Comparison of ENCODE assay signal across 8 cellular contexts in genomic region chr3:89851974-89852621, GRCh38.
DNase-seq lines count a peak whose midpoint lies in the region; ATAC-seq, FAIRE-seq and TF ChIP-seq lines count a peak whose summit lies in the region.

No MANE protein-coding gene starts in this region.

- H3K27ac ChIP-seq in H1 (ENCODE audit: low read depth, low read length) (no peak overlapping the region), neuronal stem cell (replicated peaks; ENCODE audit: low read length) (no peak overlapping the region)

- no peak overlapping the region for H4K91ac ChIP-seq in H1 (replicated peaks; ENCODE audit: insufficient read length, low read length)
- no peak overlapping the region for H4K91ac ChIP-seq in neuronal stem cell (ENCODE audit: low read depth, low read length, poor library complexity)

- H3K27me3 ChIP-seq in H1 (replicated peaks in 1 of 4; ENCODE audit: control insufficient read depth in 3 of 4, extremely low read depth in 1 of 4, insufficient read depth in 3 of 4, low read length in 3 of 4) (no peaks in the 10 kb centered on the region), neuronal stem cell (ENCODE audit: control insufficient read depth in 3 of 3, insufficient read depth in 3 of 3, low read depth in 1 of 3, low read length in 3 of 3) (no peaks in the 10 kb centered on the region)

- intact Hi-C loops in activated T-helper 2 cell treated with anti-CD3 and anti-CD28 coated beads, Interferon-gamma antibody, Interleukin-2, Interleukin-4, amounts not matched to agents 10 μg/mL and 5 μg/mL and 100 μg/mL, durations not matched to agents 14 hours and 24 hours and 36 hours (cut with micrococcal nuclease), result no loop called here

- H3K9me3 Mint-ChIP-seq in activated T-helper 2 cell treated with anti-CD3 and anti-CD28 coated beads, Interferon-gamma antibody, Interleukin-2, Interleukin-4, amounts not matched to agents 10 μg/mL and 5 μg/mL and 100 μg/mL, durations not matched to agents 14 hours and 24 hours and 36 hours, result peaks cover 26% of the 10 kb centered on the region

- H2BK20ac ChIP-seq in H1 (ENCODE audit: low read length), result no peak overlapping the region

- TF ChIP-seq POLR2A in H1 (IDR thresholded peaks at IDR 0.05; ENCODE audit: control extremely low read depth in 1 of 2, low read depth in 2 of 2, low read length in 2 of 2) (no peak), H54 (IDR thresholded peaks at IDR 0.05; ENCODE audit: low read depth, low read length) (no peak), GM18505 (IDR thresholded peaks at IDR 0.05; ENCODE audit: borderline replicate concordance, extremely low read depth, insufficient read depth, insufficient read length) (no peak)

- DNase-seq in NCI-H446 treated with DMSO at 0.1 percent for 48 hours (lab: John Stamatoyannopoulos, UW) (peak; percentile 71), H1 (ENCODE audit: low read depth in 1 of 2, low spot score in 2 of 2) (peak; percentile 63 to 83), neuronal stem cell (ENCODE audit: low spot score) (peak; percentile 67), H54 (ENCODE audit: insufficient read length, low spot score) (no peak)
- DNase-seq in activated T-helper 2 cell treated with anti-CD3 and anti-CD28 coated beads, Interferon-gamma antibody, Interleukin-2, Interleukin-4, amounts not matched to agents 10 μg/mL and 5 μg/mL and 100 μg/mL, durations not matched to agents 14 hours and 24 hours and 36 hours (ENCODE audit: low spot score), result no peak

- no peaks in the 10 kb centered on the region for H3K79me1 ChIP-seq in H1 (ENCODE audit: low read depth, low read length)
- no peaks in the 10 kb centered on the region for H3K79me1 ChIP-seq in neuronal stem cell (ENCODE audit: low read depth, low read length)

- H3K14ac ChIP-seq in H1 (ENCODE audit: insufficient read length) (no peak overlapping the region), neuronal stem cell (ENCODE audit: low read length) (no peak overlapping the region)

- no peak overlapping the region for H3K18ac ChIP-seq in H1 (ENCODE audit: extremely low read depth, low read length)
- no peak overlapping the region for H3K18ac ChIP-seq in neuronal stem cell (ENCODE audit: low read length)

- H3K79me2 ChIP-seq in H1 (ENCODE audit: control insufficient read depth in 1 of 2, insufficient read depth in 2 of 2, low read length in 2 of 2), result no peaks in the 10 kb centered on the region

- no peak overlapping the region for H2BK120ac ChIP-seq in H1 (replicated peaks; ENCODE audit: low read depth, low read length)
- H2BK120ac ChIP-seq in neuronal stem cell (ENCODE audit: low read depth, low read length), result no peak overlapping the region

- H4K20me1 ChIP-seq in H1 (replicated peaks in 1 of 2; ENCODE audit: control insufficient read depth in 1 of 2, insufficient read depth in 2 of 2, low read length in 2 of 2), result no peaks in the 10 kb centered on the region

- H2AK5ac ChIP-seq in H1 (ENCODE audit: low read depth, low read length), result no peak overlapping the region
- no peak overlapping the region for H2AK5ac ChIP-seq in neuronal stem cell (ENCODE audit: low read depth, low read length)

- H3K4me2 ChIP-seq in H1 (ENCODE audit: insufficient read depth in 1 of 2, low read depth in 2 of 2, low read length in 2 of 2), result no peak overlapping the region
- H3K4me2 ChIP-seq in neuronal stem cell (ENCODE audit: insufficient read depth, low read length, poor library complexity, severe bottlenecking), result no peak overlapping the region

- H3K9ac ChIP-seq in H1 (replicated peaks in 1 of 4; ENCODE audit: extremely low read depth in 1 of 4, low read depth in 3 of 4, low read length in 3 of 4), result no peak overlapping the region
- H3K9ac ChIP-seq in neuronal stem cell (ENCODE audit: low read depth, low read length, poor library complexity), result no peak overlapping the region

- H3K9me3 ChIP-seq in H1 (ENCODE audit: insufficient read depth in 2 of 2, low read depth in 1 of 2, low read length in 1 of 2) (no peaks in the 10 kb centered on the region), neuronal stem cell (replicated peaks in 1 of 2; ENCODE audit: control insufficient read depth in 2 of 2, insufficient read depth in 1 of 2, low read depth in 1 of 2, low read length in 2 of 2) (no peaks in the 10 kb centered on the region)

- H3K4me3 ChIP-seq in H1 (ENCODE audit: extremely low read depth in 1 of 4, insufficient read depth in 2 of 4, low read depth in 3 of 4, low read length in 4 of 4), result no peak overlapping the region
- H3K4me3 ChIP-seq in neuronal stem cell (ENCODE audit: low read length in 2 of 2), result no peak overlapping the region

- TF ChIP-seq EP300 in H1 (IDR thresholded peaks at IDR 0.05; ENCODE audit: borderline replicate concordance in 1 of 2, low read depth in 2 of 2, low read length in 2 of 2), result no peak

- no peak overlapping the region for H4K5ac ChIP-seq in H1 (ENCODE audit: insufficient read length, low read depth, low read length)

- peak; percentile 97 to 99 for TF ChIP-seq RAD21 in H1 (IDR thresholded peaks at IDR 0.05 in 1 of 2, conservative IDR thresholded peaks at IDR 0.05 in 1 of 2; ENCODE audit: low read depth in 2 of 2, low read length in 2 of 2)

- H2AFZ ChIP-seq in H1 (ENCODE audit: low read length) (no peak overlapping the region), neuronal stem cell (ENCODE audit: low read length) (no peak overlapping the region)

- CTCF ChIA-PET in H1 (lab: Charles Lee; ENCODE audit: partially characterized antibody), result interaction anchor here (0.9 to 1.9 kb wide), 8 partner anchors 9 to 1633 kb away, joined by 3 to 9 read pairs (median 5); no protein-coding TSS in a partner anchor

- H3K4me1 ChIP-seq in H1 (replicated peaks in 1 of 4; ENCODE audit: control insufficient read depth in 3 of 4, insufficient read depth in 4 of 4, low read length in 3 of 4) (peaks cover 0 to 2% (median 0%) of the 10 kb centered on the region in 4 experiments; a peak in 1 of 7 replicates), neuronal stem cell (ENCODE audit: control insufficient read depth in 2 of 2, insufficient read depth in 1 of 2, low read depth in 1 of 2, low read length in 2 of 2) (no peaks in the 10 kb centered on the region)

- no peak for ATAC-seq in HG03025 (IDR thresholded peaks at IDR 0.05; ENCODE audit: low FRiP score, unreplicated experiment)
- no peak for ATAC-seq in GM18505 (IDR thresholded peaks at IDR 0.05; ENCODE audit: unreplicated experiment)

- H2BK5ac ChIP-seq in H1 (ENCODE audit: low read depth, low read length), result no peak overlapping the region
- H2BK5ac ChIP-seq in neuronal stem cell (ENCODE audit: low read length), result no peak overlapping the region

- H3K27ac Mint-ChIP-seq in activated T-helper 2 cell treated with anti-CD3 and anti-CD28 coated beads, Interferon-gamma antibody, Interleukin-2, Interleukin-4, amounts not matched to agents 10 μg/mL and 5 μg/mL and 100 μg/mL, durations not matched to agents 14 hours and 24 hours and 36 hours, result no peak overlapping the region

- H3K23me2 ChIP-seq in H1 (ENCODE audit: low read depth, low read length), result no peaks in the 10 kb centered on the region

- no peak overlapping the region for H3K4me3 Mint-ChIP-seq in activated T-helper 2 cell treated with anti-CD3 and anti-CD28 coated beads, Interferon-gamma antibody, Interleukin-2, Interleukin-4, amounts not matched to agents 10 μg/mL and 5 μg/mL and 100 μg/mL, durations not matched to agents 14 hours and 24 hours and 36 hours (ENCODE audit: low read depth)

- H3K27me3 Mint-ChIP-seq in activated T-helper 2 cell treated with anti-CD3 and anti-CD28 coated beads, Interferon-gamma antibody, Interleukin-2, Interleukin-4, amounts not matched to agents 10 μg/mL and 5 μg/mL and 100 μg/mL, durations not matched to agents 14 hours and 24 hours and 36 hours (ENCODE audit: low read depth), result no peaks in the 10 kb centered on the region

- POLR2A ChIA-PET in H1 (lab: Charles Lee; ENCODE audit: partially characterized antibody), result no interaction called here

- H3K36me3 ChIP-seq in H1 (ENCODE audit: control insufficient read depth in 2 of 4, insufficient read depth in 4 of 4, low read length in 3 of 4) (no peaks in the 10 kb centered on the region; a peak in 1 of 8 replicates), neuronal stem cell (replicated peaks in 1 of 2; ENCODE audit: control insufficient read depth in 2 of 2, insufficient read depth in 2 of 2, low read length in 2 of 2) (no peaks in the 10 kb centered on the region)

- no peaks in the 10 kb centered on the region for H3K36me3 Mint-ChIP-seq in activated T-helper 2 cell treated with anti-CD3 and anti-CD28 coated beads, Interferon-gamma antibody, Interleukin-2, Interleukin-4, amounts not matched to agents 10 μg/mL and 5 μg/mL and 100 μg/mL, durations not matched to agents 14 hours and 24 hours and 36 hours (ENCODE audit: low read depth)

- H4K8ac ChIP-seq in H1 (ENCODE audit: extremely low read depth, insufficient read depth, low read length), result no peak overlapping the region
- no peak overlapping the region for H4K8ac ChIP-seq in neuronal stem cell (ENCODE audit: low read depth, low read length)

- TF ChIP-seq CTCF in GM12873 (IDR thresholded peaks at IDR 0.05; ENCODE audit: insufficient read depth, low read depth, low read length, missing control alignments) (peak; percentile 23), H1 (IDR thresholded peaks at IDR 0.05; ENCODE audit: control extremely low read depth in 1 of 3, insufficient read depth in 1 of 3, low read depth in 1 of 3, low read length in 3 of 3) (peak; percentile 60 to 89 (median 81))

- H2BK12ac ChIP-seq in H1 (ENCODE audit: low read depth, low read length) (no peak overlapping the region), neuronal stem cell (ENCODE audit: low read length) (no peak overlapping the region)

- peak; percentile 73 for FAIRE-seq in H1 (lab: Jason Lieb, UNC)
- FAIRE-seq in H54 (lab: Jason Lieb, UNC), result no peak

- H3K23ac ChIP-seq in H1 (ENCODE audit: insufficient read length) (no peak overlapping the region), neuronal stem cell (ENCODE audit: low read depth, low read length, poor library complexity) (no peak overlapping the region)

- no peak overlapping the region for H3K4ac ChIP-seq in H1 (replicated peaks; ENCODE audit: insufficient read length, low read depth, low read length)
- H3K4ac ChIP-seq in neuronal stem cell (ENCODE audit: low read length), result no peak overlapping the region

- no peak overlapping the region for H3K56ac ChIP-seq in H1 (replicated peaks; ENCODE audit: insufficient read length, low read depth, low read length)

- H3K4me1 Mint-ChIP-seq in activated T-helper 2 cell treated with anti-CD3 and anti-CD28 coated beads, Interferon-gamma antibody, Interleukin-2, Interleukin-4, amounts not matched to agents 10 μg/mL and 5 μg/mL and 100 μg/mL, durations not matched to agents 14 hours and 24 hours and 36 hours (ENCODE audit: low read depth), result no peaks in the 10 kb centered on the region

- H2BK15ac ChIP-seq in H1 (ENCODE audit: low read length) (no peak overlapping the region), neuronal stem cell (ENCODE audit: low read length) (no peak overlapping the region)

- WGBS in H1 (ENCODE audit: extremely low coverage in 1 of 2, insufficient coverage in 1 of 2, insufficient read length in 1 of 2, insufficient replicate concordance in 2 of 2, low coverage in 1 of 2, low lambda C conversion rate in 2 of 2, missing lambda C conversion rate in 1 of 2), 2 experiments, result 16% methylated on average over 9 of the region's 9 CpGs; no CpG with 5 or more reads in 1 of the 2 experiments
- WGBS in neuronal stem cell (ENCODE audit: extremely low coverage in 2 of 2, insufficient read length in 2 of 2, insufficient replicate concordance in 1 of 2), 2 donors, result no CpG with 5 or more reads among the region's 9 CpGs

Comparison
In these comparisons a context has a peak if more than half of its experiments do, and no peak if none do; other contexts are left out.
1. DNase-seq: peak in NCI-H446 treated with DMSO at 0.1 percent for 48 hours (single experiment), H1 (2 of 2) and neuronal stem cell (single experiment); none in H54 (single experiment) and activated T-helper 2 cell treated with anti-CD3 and anti-CD28 coated beads, Interferon-gamma antibody, Interleukin-2, Interleukin-4, amounts not matched to agents 10 μg/mL and 5 μg/mL and 100 μg/mL, durations not matched to agents 14 hours and 24 hours and 36 hours (single experiment).